ENCODE assay signal across 8 cellular contexts in the genomic region with DNA sequence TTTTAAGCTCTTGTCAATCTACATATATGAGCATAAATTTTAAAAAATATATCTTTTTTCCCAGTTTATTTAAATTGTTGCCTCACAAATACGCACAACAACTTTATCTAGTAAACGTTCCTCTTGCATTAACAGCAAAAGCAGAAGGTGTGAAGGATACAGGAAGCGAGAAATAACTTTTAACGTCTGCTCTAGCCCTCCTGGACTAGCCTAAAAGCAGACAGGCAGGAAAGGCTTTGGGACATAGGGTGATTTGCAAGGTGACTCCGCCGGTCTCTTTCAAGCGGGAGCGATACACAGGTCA. TPM values are rescaled to one million over a fixed set of nuclear protein-coding genes. Genes with fewer than 3 reads are reported as not detected.
A peak's percentile ranks its signal among the peaks of the same experiment; 100 is the strongest.
DNase-seq lines count a peak whose midpoint lies in the region; ATAC-seq and TF ChIP-seq lines count a peak whose summit lies in the region.

No MANE protein-coding gene starts in this region.

- no peaks in the 10 kb centered on the region for H3K36me3 ChIP-seq in SU-DHL-6 (ENCODE audit: low read length)
- no peaks in the 10 kb centered on the region for H3K36me3 ChIP-seq in neuronal stem cell (replicated peaks in 1 of 2; ENCODE audit: control insufficient read depth in 2 of 2, insufficient read depth in 2 of 2, low read length in 2 of 2)

- H3K4me2 ChIP-seq in SU-DHL-6 (ENCODE audit: low read depth, low read length, poor library complexity, severe bottlenecking) = peak overlapping the region; percentile 71
- peak overlapping the region; percentile 61 for H3K4me2 ChIP-seq in neuronal stem cell (ENCODE audit: insufficient read depth, low read length, poor library complexity, severe bottlenecking)

- H3K18ac ChIP-seq in neuronal stem cell (ENCODE audit: low read length) = no peak overlapping the region

- H3K27me3 ChIP-seq in SU-DHL-6 (ENCODE audit: low read length) = no peaks in the 10 kb centered on the region
- H3K27me3 ChIP-seq in neuronal stem cell (ENCODE audit: control insufficient read depth in 3 of 3, insufficient read depth in 3 of 3, low read depth in 1 of 3, low read length in 3 of 3) = peaks cover 0 to 25% (median 2%) of the 10 kb centered on the region in 3 experiments

- no peak overlapping the region for H2BK5ac ChIP-seq in neuronal stem cell (ENCODE audit: low read length)

- H3K79me2 ChIP-seq in SU-DHL-6 (ENCODE audit: insufficient read depth, low read length) = no peaks in the 10 kb centered on the region

- intact Hi-C loops in activated CD4-positive, alpha-beta T cell treated with anti-CD3 and anti-CD28 coated beads, Interleukin-2, amount 10 ng/mL, durations not matched to agents 24 days and 14 days (cut with micrococcal nuclease) = loop anchor here (1.0 kb wide), 2 partner anchors 40 to 46 kb away; a partner anchor contains a TSS

- H2BK15ac ChIP-seq in neuronal stem cell (ENCODE audit: low read length) = no peak overlapping the region

- H3K27ac ChIP-seq in SU-DHL-6 (ENCODE audit: low read depth, low read length) = no peak overlapping the region
- no peak overlapping the region for H3K27ac ChIP-seq in neuronal stem cell (replicated peaks; ENCODE audit: low read length)

- no CpG with 5 or more reads among the region's 8 CpGs for WGBS in neuronal stem cell (ENCODE audit: extremely low coverage in 2 of 2, insufficient read length in 2 of 2, insufficient replicate concordance in 1 of 2), 2 donors

- H3K9ac ChIP-seq in SU-DHL-6 (ENCODE audit: low read length) (peak overlapping the region; percentile 41), neuronal stem cell (ENCODE audit: low read depth, low read length, poor library complexity) (no peak overlapping the region)

- H4K8ac ChIP-seq in neuronal stem cell (ENCODE audit: low read depth, low read length) = no peak overlapping the region

- H2BK12ac ChIP-seq in neuronal stem cell (ENCODE audit: low read length) = no peak overlapping the region

- no peak for DNase-seq in activated CD4-positive, alpha-beta T cell treated with anti-CD3 and anti-CD28 coated beads, Interleukin-2, amount 10 ng/mL, durations not matched to agents 24 days and 14 days
- DNase-seq in activated CD4-positive, alpha-beta T cell treated with anti-CD3 and anti-CD28 coated beads, Interleukin-2, amount 50 U/mL, for 4 hours = no peak
- DNase-seq in fibroblast of pulmonary artery (ENCODE audit: low read depth) = no peak
- DNase-seq in neuronal stem cell (ENCODE audit: low spot score) = no peak
- no peak for DNase-seq in ureter (ENCODE audit: low spot score)
- no peak for DNase-seq in inferior parietal cortex (ENCODE audit: extremely low spot score)

- H3K36me3 Mint-ChIP-seq in activated CD4-positive, alpha-beta T cell treated with anti-CD3 and anti-CD28 coated beads, Interleukin-2, amount 10 ng/mL, durations not matched to agents 24 days and 14 days (ENCODE audit: low read depth) = no peaks in the 10 kb centered on the region

- H2AFZ ChIP-seq in SU-DHL-6 (ENCODE audit: low read depth, low read length, severe bottlenecking) (peak overlapping the region; percentile 92), neuronal stem cell (ENCODE audit: low read length) (peak overlapping the region; percentile 84)

- H4K91ac ChIP-seq in neuronal stem cell (ENCODE audit: low read depth, low read length, poor library complexity) = no peak overlapping the region

- peaks cover 4% of the 10 kb centered on the region for H3K27me3 Mint-ChIP-seq in activated CD4-positive, alpha-beta T cell treated with anti-CD3 and anti-CD28 coated beads, Interleukin-2, amount 10 ng/mL, durations not matched to agents 24 days and 14 days

- H4K20me1 ChIP-seq in SU-DHL-6 (ENCODE audit: low read depth, low read length) = no peaks in the 10 kb centered on the region

- no peak overlapping the region for H3K14ac ChIP-seq in neuronal stem cell (ENCODE audit: low read length)

- TF ChIP-seq CTCF in SU-DHL-6 (IDR thresholded peaks at IDR 0.05; ENCODE audit: insufficient read depth, low read length, poor library complexity, severe bottlenecking) (no peak), fibroblast of pulmonary artery (IDR thresholded peaks at IDR 0.05; ENCODE audit: low read length, missing control alignments) (no peak)

- no peak overlapping the region for H2BK120ac ChIP-seq in neuronal stem cell (ENCODE audit: low read depth, low read length)

- H3K4me1 ChIP-seq in neuronal stem cell (ENCODE audit: control insufficient read depth in 2 of 2, insufficient read depth in 1 of 2, low read depth in 1 of 2, low read length in 2 of 2) = peaks cover 0 to 4% of the 10 kb centered on the region in 2 donors

- H3K4me3 ChIP-seq in SU-DHL-6 (ENCODE audit: insufficient read depth, low read length, poor library complexity, severe bottlenecking) = peak overlapping the region; percentile 63
- H3K4me3 ChIP-seq in fibroblast of pulmonary artery (replicated peaks; ENCODE audit: low read depth, low read length) = peak overlapping the region; percentile 68
- peak overlapping the region; percentile 51 to 77 for H3K4me3 ChIP-seq in neuronal stem cell (ENCODE audit: low read length in 2 of 2)

- H3K4me1 Mint-ChIP-seq in activated CD4-positive, alpha-beta T cell treated with anti-CD3 and anti-CD28 coated beads, Interleukin-2, amount 10 ng/mL, durations not matched to agents 24 days and 14 days = peaks cover 13% of the 10 kb centered on the region

- H3K79me1 ChIP-seq in neuronal stem cell (ENCODE audit: low read depth, low read length) = no peaks in the 10 kb centered on the region

- H3K9me3 ChIP-seq in SU-DHL-6 (ENCODE audit: insufficient read depth, low read length) (no peaks in the 10 kb centered on the region), neuronal stem cell (replicated peaks in 1 of 2; ENCODE audit: control insufficient read depth in 2 of 2, insufficient read depth in 1 of 2, low read depth in 1 of 2, low read length in 2 of 2) (peaks cover 0 to 1% of the 10 kb centered on the region in 2 donors)

- no peaks in the 10 kb centered on the region for H3F3A ChIP-seq in SU-DHL-6 (ENCODE audit: insufficient read depth)

- peak overlapping the region; percentile 59 for H3K27ac Mint-ChIP-seq in activated CD4-positive, alpha-beta T cell treated with anti-CD3 and anti-CD28 coated beads, Interleukin-2, amount 10 ng/mL, durations not matched to agents 24 days and 14 days

- no peak overlapping the region for H2AK5ac ChIP-seq in neuronal stem cell (ENCODE audit: low read depth, low read length)

- peak overlapping the region; percentile 85 for H3K4me3 Mint-ChIP-seq in activated CD4-positive, alpha-beta T cell treated with anti-CD3 and anti-CD28 coated beads, Interleukin-2, amount 10 ng/mL, durations not matched to agents 24 days and 14 days

- H3K9me2 ChIP-seq in SU-DHL-6 (replicated peaks; ENCODE audit: insufficient read depth, low read length) = no peaks in the 10 kb centered on the region

- H3K4ac ChIP-seq in neuronal stem cell (ENCODE audit: low read length) = no peak overlapping the region

- no peak overlapping the region for H3K23ac ChIP-seq in neuronal stem cell (ENCODE audit: low read depth, low read length, poor library complexity)

- no peak for ATAC-seq in GM19452 (IDR thresholded peaks at IDR 0.05; ENCODE audit: unreplicated experiment)

- H3K9me3 Mint-ChIP-seq in activated CD4-positive, alpha-beta T cell treated with anti-CD3 and anti-CD28 coated beads, Interleukin-2, amount 10 ng/mL, durations not matched to agents 24 days and 14 days = no peaks in the 10 kb centered on the region

RNA-seq across cellular contexts. Expression of a gene that starts 0.4 kb away (rescaled TPM):
- 1.0 and 2.3 TPM in 2 replicates for total RNA-seq in activated CD4-positive, alpha-beta T cell treated with anti-CD3 and anti-CD28 coated beads, Interleukin-2, amount 10 ng/mL, durations not matched to agents 24 days and 14 days
- polyA plus RNA-seq in neuronal stem cell (2013, experiment 1 of 2) = 1.5 TPM
- polyA plus RNA-seq in neuronal stem cell (2013, experiment 2 of 2) = 1.7 TPM
- 7.0 TPM for total RNA-seq in ureter

RNA-seq across cellular contexts. Expression of a gene that starts 39.9 kb away (rescaled TPM):
- 14.5 TPM in 2 replicates for total RNA-seq in activated CD4-positive, alpha-beta T cell treated with anti-CD3 and anti-CD28 coated beads, Interleukin-2, amount 10 ng/mL, durations not matched to agents 24 days and 14 days
- 67.2 TPM for polyA plus RNA-seq in neuronal stem cell (2013, experiment 1 of 2)
- 67.6 TPM for polyA plus RNA-seq in neuronal stem cell (2013, experiment 2 of 2)
- total RNA-seq in ureter = 174 TPM

RNA-seq across cellular contexts. Expression of a gene that starts 46.1 kb away (rescaled TPM):
- 41.5 and 44.0 TPM in 2 replicates for total RNA-seq in activated CD4-positive, alpha-beta T cell treated with anti-CD3 and anti-CD28 coated beads, Interleukin-2, amount 10 ng/mL, durations not matched to agents 24 days and 14 days
- polyA plus RNA-seq in neuronal stem cell (2013, experiment 1 of 2) = 19.0 TPM
- 18.7 TPM for polyA plus RNA-seq in neuronal stem cell (2013, experiment 2 of 2)
- total RNA-seq in ureter = 27.9 TPM

Comparison
In these comparisons a context has a peak if more than half of its experiments do, and no peak if none do; other contexts are left out.
1. RNA of a gene that starts 39.9 kb away (total RNA-seq): 174 TPM in ureter (single experiment); 14.5 TPM in activated CD4-positive, alpha-beta T cell treated with anti-CD3 and anti-CD28 coated beads, Interleukin-2, amount 10 ng/mL, durations not matched to agents 24 days and 14 days; every median in the first group is over 10 times any median in the second.
2. Peak in every context shown above with its lines, with median percentiles within 50 percentile points of each other: H3K4me3 ChIP-seq.